26 cellular contexts compared by ENCODE assay signal in the genomic region with DNA sequence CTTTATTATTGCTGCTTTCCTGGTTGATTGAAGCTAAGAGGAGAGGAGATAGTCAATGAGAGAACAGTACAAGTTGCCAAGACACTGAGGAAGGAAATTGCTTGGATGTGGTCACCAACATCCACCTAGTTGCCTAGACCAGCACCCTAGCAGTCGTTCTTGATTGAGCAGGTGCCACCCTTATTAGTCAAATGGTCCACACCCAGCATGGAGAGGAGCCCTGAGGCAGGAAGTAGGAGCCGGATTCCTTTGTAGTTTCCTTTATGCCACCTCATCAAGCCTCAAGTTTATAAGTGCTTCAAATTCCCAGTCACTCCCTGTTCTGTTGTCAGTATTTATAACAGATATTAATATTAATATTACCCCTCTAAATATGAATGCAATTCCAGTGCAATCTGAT. TPM values are rescaled to one million over a fixed set of nuclear protein-coding genes. Genes with fewer than 3 reads are reported as not detected.
DNase-seq lines count a peak whose midpoint lies in the region; ATAC-seq, FAIRE-seq and TF ChIP-seq lines count a peak whose summit lies in the region.
"Had no signal": no experiment of that assay in that cellular context is flagged by ENCODE, and none has a peak within 500 bp of the region (broad histone marks: within the 10 kb centered on the region; RNA-seq: fewer than 3 reads in every experiment).

No MANE protein-coding gene starts in this region.

- H4K20me1 ChIP-seq in mammary epithelial cell (ENCODE audit: insufficient read depth, low read length), result no peaks in the 10 kb centered on the region
- no peaks in the 10 kb centered on the region for H4K20me1 ChIP-seq in keratinocyte (ENCODE audit: control insufficient read depth, extremely low read depth, insufficient read depth, low read length)
- H4K20me1 ChIP-seq: BLaER1 had no signal

- H3K4me3 ChIP-seq in mammary epithelial cell (replicated peaks in 1 of 3; ENCODE audit: insufficient read depth in 1 of 3, low read depth in 2 of 3, low read length in 3 of 3) (no peak overlapping the region), epithelial cell of esophagus (ENCODE audit: low read length) (no peak overlapping the region), keratinocyte (ENCODE audit: control insufficient read depth in 2 of 3, extremely low read depth in 1 of 3, insufficient read depth in 2 of 3, low read depth in 1 of 3, low read length in 3 of 3) (no peak overlapping the region), upper lobe of right lung (no peak overlapping the region)
- H3K4me3 ChIP-seq: BLaER1, GM23248, HAP-1 had no signal

- in situ Hi-C loops in mammary epithelial cell (cut with MboI; ENCODE audit: low sequenced_read_pairs in 2 of 2), result no loop called here

- DNase-seq in mammary epithelial cell, result peak; percentile 6
- DNase-seq in MCF 10A (ENCODE audit: unreplicated experiment), result no peak
- DNase-seq in epithelial cell of esophagus (ENCODE audit: low read depth), result peak; percentile 67
- DNase-seq in keratinocyte (ENCODE audit: low read depth, low spot score), result peak; percentile 23
- no peak for DNase-seq in upper lobe of right lung
- no peak for DNase-seq in NK-92 (lab: John Stamatoyannopoulos, UW; ENCODE audit: unreplicated experiment)
- DNase-seq in NCI-H526 treated with DMSO at 0.1 percent for 48 hours (lab: John Stamatoyannopoulos, UW), result no peak
- DNase-seq: CD4-positive, alpha-beta memory T cell; DMS153; DMS79; EL; GM23248; IMR-90 had no signal

- no peak overlapping the region for H3K27ac Mint-ChIP-seq in MCF 10A (ENCODE audit: low read depth, unreplicated experiment)
- H3K27ac Mint-ChIP-seq: CD14-positive monocyte had no signal

- H3K79me2 ChIP-seq in mammary epithelial cell (ENCODE audit: insufficient read depth, low read length) (no peaks in the 10 kb centered on the region), keratinocyte (ENCODE audit: control insufficient read depth, insufficient read depth, low read length) (no peaks in the 10 kb centered on the region)

- intact Hi-C loops in mammary epithelial cell (cut with micrococcal nuclease), result no loop called here
- intact Hi-C loops in MCF 10A (cut with micrococcal nuclease), result no loop called here
- intact Hi-C loops in upper lobe of right lung (cut with DNase I), result no loop called here

- H3K36me3 Mint-ChIP-seq in MCF 10A (ENCODE audit: insufficient read depth, unreplicated experiment), result no peaks in the 10 kb centered on the region
- H3K36me3 Mint-ChIP-seq: CD14-positive monocyte; CD4-positive, alpha-beta memory T cell had no signal

- H3K9me3 Mint-ChIP-seq in MCF 10A (ENCODE audit: unreplicated experiment), result no peaks in the 10 kb centered on the region

- no peak overlapping the region for H2AFZ ChIP-seq in mammary epithelial cell (ENCODE audit: low read depth, low read length)
- H2AFZ ChIP-seq in keratinocyte (ENCODE audit: control insufficient read depth, low read length), result no peak overlapping the region
- H2AFZ ChIP-seq: GM23248 had no signal

- no peaks in the 10 kb centered on the region for H3K4me1 ChIP-seq in mammary epithelial cell (ENCODE audit: insufficient read depth, low read length)
- peaks cover 2% of the 10 kb centered on the region for H3K4me1 ChIP-seq in keratinocyte (ENCODE audit: control insufficient read depth, extremely low read depth, insufficient read depth, low read length)
- H3K4me1 ChIP-seq in upper lobe of right lung, result no peaks in the 10 kb centered on the region
- H3K4me1 ChIP-seq: BLaER1 had no signal

- H3K36me3 ChIP-seq in mammary epithelial cell (ENCODE audit: insufficient read depth, low read length), result no peaks in the 10 kb centered on the region
- H3K36me3 ChIP-seq in keratinocyte (ENCODE audit: control insufficient read depth in 2 of 2, extremely low read depth in 1 of 2, insufficient read depth in 2 of 2, low read length in 2 of 2), result no peaks in the 10 kb centered on the region
- H3K36me3 ChIP-seq in upper lobe of right lung, result no peaks in the 10 kb centered on the region
- H3K36me3 ChIP-seq: BLaER1, HAP-1 had no signal

- H3K4me1 Mint-ChIP-seq in MCF 10A (ENCODE audit: insufficient read depth, unreplicated experiment), result no peaks in the 10 kb centered on the region
- H3K4me1 Mint-ChIP-seq: CD14-positive monocyte had no signal

- no peak overlapping the region for H3K4me3 Mint-ChIP-seq in MCF 10A (ENCODE audit: unreplicated experiment)
- H3K4me3 Mint-ChIP-seq: CD14-positive monocyte; CD4-positive, alpha-beta memory T cell had no signal

- TF ChIP-seq CTCF in mammary epithelial cell (conservative IDR thresholded peaks at IDR 0.05 in 1 of 2, IDR thresholded peaks at IDR 0.05 in 1 of 2; ENCODE audit: extremely low read depth in 1 of 2, insufficient read depth in 1 of 2, low read depth in 1 of 2, low read length in 2 of 2), result no peak
- TF ChIP-seq CTCF in MCF 10A (IDR thresholded peaks at IDR 0.05; ENCODE audit: unreplicated experiment), result no peak
- TF ChIP-seq CTCF in epithelial cell of esophagus (IDR thresholded peaks at IDR 0.05; ENCODE audit: insufficient read depth, low read depth, low read length, missing control alignments), result no peak
- TF ChIP-seq CTCF in keratinocyte (optimal IDR thresholded peaks at IDR 0.05 in 1 of 3, IDR thresholded peaks at IDR 0.05 in 1 of 3, conservative IDR thresholded peaks at IDR 0.05 in 1 of 3; ENCODE audit: extremely low read depth in 1 of 3, insufficient read depth in 2 of 3, low read length in 3 of 3), result no peak
- no peak for TF ChIP-seq CTCF in upper lobe of right lung (IDR thresholded peaks at IDR 0.05)

- POLR2A ChIA-PET in MCF 10A (lab: Yijun Ruan, JAX), result interaction anchor here (0.6 kb wide), 1 partner anchor 925 kb away, joined by 3 read pairs; no protein-coding TSS in a partner anchor

- H3K27me3 Mint-ChIP-seq in MCF 10A (ENCODE audit: insufficient read depth, unreplicated experiment), result peaks cover 41% of the 10 kb centered on the region
- H3K27me3 Mint-ChIP-seq: CD4-positive, alpha-beta memory T cell had no signal

- H3K27ac ChIP-seq in mammary epithelial cell (ENCODE audit: insufficient read depth, low read depth, low read length), result no peak overlapping the region
- H3K27ac ChIP-seq in keratinocyte (ENCODE audit: control insufficient read depth, insufficient read depth, low read length), result no peak overlapping the region
- H3K27ac ChIP-seq in upper lobe of right lung, result no peak overlapping the region
- H3K27ac ChIP-seq: 22Rv1, BLaER1, GM23248, HL-60 had no signal

- H3K9ac ChIP-seq in mammary epithelial cell (ENCODE audit: insufficient read depth, low read length) (no peak overlapping the region), keratinocyte (ENCODE audit: control insufficient read depth, extremely low read depth, insufficient read depth, low read length) (no peak overlapping the region)
- H3K9ac ChIP-seq: BLaER1, GM23248 had no signal

- ATAC-seq in upper lobe of right lung, result no peak
- ATAC-seq in HG03196 (IDR thresholded peaks at IDR 0.05; ENCODE audit: unreplicated experiment), result no peak

- BruUV-seq in mammary epithelial cell (replicated peaks; lab: Mats Ljungman, UMichigan), result no TSS peak
- BruUV-seq in MCF 10A (replicated peaks; lab: Mats Ljungman, UMichigan), result no TSS peak

- FAIRE-seq in keratinocyte (lab: Jason Lieb, UNC), result no peak
- FAIRE-seq: GM12891, GM19239, HTR-8/SVneo had no signal

- H3K27me3 ChIP-seq in mammary epithelial cell (ENCODE audit: insufficient read depth, low read length) (peaks cover 3% of the 10 kb centered on the region), keratinocyte (ENCODE audit: control insufficient read depth, extremely low read depth, insufficient read depth, low read length) (no peaks in the 10 kb centered on the region), upper lobe of right lung (no peaks in the 10 kb centered on the region)

- H3K4me2 ChIP-seq in mammary epithelial cell (ENCODE audit: insufficient read depth, low read depth, low read length) (no peak overlapping the region), keratinocyte (ENCODE audit: control insufficient read depth, extremely low read depth, insufficient read depth, low read depth, low read length) (no peak overlapping the region)
- H3K4me2 ChIP-seq: BLaER1 had no signal

- dilution Hi-C loops in mammary epithelial cell (cut with HindIII; ENCODE audit: low sequenced_read_pairs), result no loop called here
- dilution Hi-C loops in keratinocyte (cut with MboI; ENCODE audit: extremely low pct_ligation_motif_present, low sequenced_read_pairs), result no loop called here

- CTCF ChIA-PET in mammary epithelial cell (lab: Charles Lee; ENCODE audit: low non-redundant PET), result no interaction called here
- CTCF ChIA-PET in MCF 10A (lab: Yijun Ruan, JAX), result no interaction called here

- no peaks in the 10 kb centered on the region for H3K9me3 ChIP-seq in mammary epithelial cell (replicated peaks; ENCODE audit: insufficient read depth, low read length)
- no peaks in the 10 kb centered on the region for H3K9me3 ChIP-seq in keratinocyte (ENCODE audit: control insufficient read depth, low read depth, low read length)
- no peaks in the 10 kb centered on the region for H3K9me3 ChIP-seq in upper lobe of right lung
- H3K9me3 ChIP-seq: BLaER1, HAP-1 had no signal

- WGBS in mammary epithelial cell (ENCODE audit: low coverage, missing lambda C conversion rate), result 38% methylated on average over 2 of the region's 2 CpGs

- no peaks in the 10 kb centered on the region for H3K9me1 ChIP-seq in keratinocyte (ENCODE audit: control insufficient read depth, extremely low read depth, insufficient read depth, low read length)

RNA-seq across cellular contexts. Expression of a gene that starts 19.1 kb away (rescaled TPM):
- not detected for total RNA-seq in mammary epithelial cell
- not detected for polyA plus RNA-seq in mammary epithelial cell
- polyA minus RNA-seq in mammary epithelial cell, result not detected
- not detected in 2 replicates for total RNA-seq in MCF 10A (2022)
- not detected in 3 replicates for polyA plus RNA-seq in keratinocyte
- polyA plus RNA-seq in keratinocyte (2011; ENCODE audit: low read depth), result not detected
- not detected in 2 replicates for polyA plus RNA-seq in keratinocyte (2011; cell fraction: cytosol; rRNA removed)
- polyA plus RNA-seq in keratinocyte (2011; cell fraction: nucleus; rRNA removed), result not detected in 2 replicates
- not detected in 2 replicates for polyA plus RNA-seq in keratinocyte (2012; ENCODE audit: low replicate concordance)
- not detected in 3 replicates for polyA minus RNA-seq in keratinocyte
- not detected for polyA minus RNA-seq in keratinocyte (2011; cell fraction: cytosol; rRNA and poly(A)+ RNA removed)
- polyA minus RNA-seq in keratinocyte (2011; cell fraction: nucleus; rRNA and poly(A)+ RNA removed), result not detected in 2 replicates
- total RNA-seq in upper lobe of right lung, result not detected
- total RNA-seq: A673; CD4-positive, alpha-beta memory T cell; G401; GM23248; IMR-90 had no signal
- polyA plus RNA-seq: AG04450; CD14-positive monocyte; CD4-positive, alpha-beta memory T cell; GM23248; IMR-90 had no signal

RNA-seq across cellular contexts. Expression of a gene that starts 33.1 kb away (rescaled TPM):
- total RNA-seq in mammary epithelial cell, result not detected
- not detected for polyA plus RNA-seq in mammary epithelial cell
- not detected for polyA minus RNA-seq in mammary epithelial cell
- total RNA-seq in MCF 10A (2022), result not detected in 2 replicates
- not detected in 3 replicates for polyA plus RNA-seq in keratinocyte
- 2.2 TPM for polyA plus RNA-seq in keratinocyte (2011; ENCODE audit: low read depth)
- polyA plus RNA-seq in keratinocyte (2011; cell fraction: cytosol; rRNA removed), result not detected in 2 replicates
- polyA plus RNA-seq in keratinocyte (2011; cell fraction: nucleus; rRNA removed), result not detected in 2 replicates
- 1.0 TPM in 1 of 2 replicates, not detected in the other for polyA plus RNA-seq in keratinocyte (2012; ENCODE audit: low replicate concordance)
- not detected in 3 replicates for polyA minus RNA-seq in keratinocyte
- not detected for polyA minus RNA-seq in keratinocyte (2011; cell fraction: cytosol; rRNA and poly(A)+ RNA removed)
- polyA minus RNA-seq in keratinocyte (2011; cell fraction: nucleus; rRNA and poly(A)+ RNA removed), result not detected in 2 replicates
- not detected for total RNA-seq in upper lobe of right lung
- total RNA-seq: A673, G401, GM23248, H4, IMR-90 had no signal
- polyA plus RNA-seq: AG04450; CD14-positive monocyte; CD4-positive, alpha-beta memory T cell; GM23248; IMR-90 had no signal

Comparison
In these comparisons a context has a peak if more than half of its experiments do, and no peak if none do; other contexts are left out.
1. DNase-seq: peak in mammary epithelial cell (single experiment), epithelial cell of esophagus (single experiment) and keratinocyte (single experiment); none in MCF 10A (single experiment), upper lobe of right lung (single experiment), NK-92 (single experiment) and NCI-H526 treated with DMSO at 0.1 percent for 48 hours (single experiment).